ENCODE assay signal across 16 cellular contexts in genomic region chr15:75313116-75313845, GRCh38. TPM values are rescaled to one million over a fixed set of nuclear protein-coding genes. Genes with fewer than 3 reads are reported as not detected.
"Had no signal": no experiment of that assay in that cellular context is flagged by ENCODE, and none has a peak within 500 bp of the region (broad histone marks: within the 10 kb centered on the region; RNA-seq: fewer than 3 reads in every experiment).

No MANE protein-coding gene starts in this region.

- H3K79me2 ChIP-seq: parathyroid adenoma had no signal

- H3K36me3 ChIP-seq: gastroesophageal sphincter, heart right ventricle, neutrophil, thoracic aorta had no signal

- H3K4me1 ChIP-seq: gastroesophageal sphincter, heart right ventricle, parathyroid adenoma had no signal

- H3K27ac ChIP-seq: gastroesophageal sphincter, heart right ventricle, neutrophil, parathyroid adenoma, thoracic aorta, VCaP had no signal

- ATAC-seq: gastroesophageal sphincter, heart right ventricle had no signal

- H3K9me3 ChIP-seq: gastroesophageal sphincter, heart right ventricle, neutrophil, thoracic aorta had no signal

- DNase-seq: activated CD4-positive, alpha-beta memory T cell treated with anti-CD3 and anti-CD28 coated beads, Interleukin-2, amount 10 ng/mL, durations not matched to agents 7 days and 5 days; activated CD8-positive, alpha-beta memory T cell treated with anti-CD3 and anti-CD28 coated beads, Interleukin-2, amount 50 U/mL, for 48 hours; activated naive CD4-positive, alpha-beta T cell; cortex of kidney; effector CD8-positive, alpha-beta T cell; heart right ventricle had no signal

- H3K27ac Mint-ChIP-seq: activated CD4-positive, alpha-beta memory T cell treated with anti-CD3 and anti-CD28 coated beads, Interleukin-2, amount 10 ng/mL, durations not matched to agents 7 days and 5 days; activated T-cell treated with anti-CD3 and anti-CD28 coated beads, Interleukin-2, amount 50 U/mL, for 72 hours; T-helper 1 cell treated with Interleukin-12 subunit alpha and Interleukin-12 subunit beta and Interleukin-4 antibody, amounts not matched to agents 30 μg/mL and 1 μg/mL, for 36 hours had no signal

- H3K9ac ChIP-seq: parathyroid adenoma had no signal

- H3K9me3 Mint-ChIP-seq: activated CD4-positive, alpha-beta memory T cell treated with anti-CD3 and anti-CD28 coated beads, Interleukin-2, amount 10 ng/mL, durations not matched to agents 7 days and 5 days; activated T-cell treated with anti-CD3 and anti-CD28 coated beads, Interleukin-2, amount 50 U/mL, for 72 hours; T-helper 1 cell treated with Interleukin-12 subunit alpha and Interleukin-12 subunit beta and Interleukin-4 antibody, amounts not matched to agents 30 μg/mL and 1 μg/mL, for 36 hours had no signal

- H3K4me3 Mint-ChIP-seq: activated CD4-positive, alpha-beta memory T cell treated with anti-CD3 and anti-CD28 coated beads, Interleukin-2, amount 10 ng/mL, durations not matched to agents 7 days and 5 days; activated T-cell treated with anti-CD3 and anti-CD28 coated beads, Interleukin-2, amount 50 U/mL, for 72 hours; T-helper 1 cell treated with Interleukin-12 subunit alpha and Interleukin-12 subunit beta and Interleukin-4 antibody, amounts not matched to agents 30 μg/mL and 1 μg/mL, for 36 hours had no signal

- H3K4me3 ChIP-seq: gastroesophageal sphincter, heart right ventricle, thoracic aorta had no signal

- H2AFZ ChIP-seq: parathyroid adenoma had no signal

RNA-seq across cellular contexts. Expression of gene GOLGA6D, which starts 30.6 kb away (rescaled TPM):
- total RNA-seq: activated CD4-positive, alpha-beta memory T cell treated with anti-CD3 and anti-CD28 coated beads, Interleukin-2, amount 10 ng/mL, durations not matched to agents 7 days and 5 days; gastroesophageal sphincter; lung microvascular endothelial cell; thoracic aorta; urinary bladder had no signal
- polyA plus RNA-seq: heart right ventricle, urinary bladder had no signal

RNA-seq across cellular contexts. Expression of gene GOLGA6C, which starts 55.1 kb away (rescaled TPM):
- total RNA-seq: activated CD4-positive, alpha-beta memory T cell treated with anti-CD3 and anti-CD28 coated beads, Interleukin-2, amount 10 ng/mL, durations not matched to agents 7 days and 5 days; aorta; gastroesophageal sphincter; heart right ventricle; lung microvascular endothelial cell; urinary bladder had no signal
- polyA plus RNA-seq: aorta, heart right ventricle, urinary bladder had no signal
